8 cellular contexts compared by ENCODE assay signal in the genomic region with DNA sequence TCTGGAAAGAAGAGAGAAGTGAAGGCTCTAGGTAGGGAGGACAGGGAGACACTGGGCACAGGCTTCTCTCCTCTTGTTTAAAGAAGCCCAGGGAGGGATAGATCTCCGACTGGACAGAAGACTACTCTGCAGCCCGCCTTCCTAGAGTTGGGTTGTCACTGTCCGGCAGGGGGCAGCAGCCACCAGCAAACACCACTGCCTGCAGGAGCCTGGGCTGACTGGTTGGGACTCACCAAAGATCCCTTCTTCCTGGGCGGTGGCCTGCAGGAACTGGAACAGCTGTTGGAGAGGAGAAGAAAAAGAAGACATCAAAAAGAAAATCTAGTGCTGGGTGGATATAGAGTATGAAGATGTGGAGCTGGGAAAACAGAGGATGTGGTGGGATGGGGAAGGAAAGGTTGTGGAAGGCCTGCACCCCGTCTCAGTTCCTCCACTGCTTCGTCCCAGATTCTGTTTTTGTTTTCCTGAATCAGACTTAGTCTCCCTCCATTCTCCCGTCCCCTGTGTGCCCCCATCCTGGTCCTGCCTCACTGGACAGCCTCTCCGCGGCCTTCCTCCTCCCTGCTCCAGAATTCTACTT. TPM values are rescaled to one million over a fixed set of nuclear protein-coding genes. Genes with fewer than 3 reads are reported as not detected.
A peak's percentile ranks its signal among the peaks of the same experiment; 100 is the strongest.
DNase-seq lines count a peak whose midpoint lies in the region; ATAC-seq and TF ChIP-seq lines count a peak whose summit lies in the region.
"Not testable (repeated sequence)": the region's sequence is repeated elsewhere in the genome, so short reads cannot be mapped to it uniquely, and the experiment has no call there.

No MANE protein-coding gene starts in this region.

- H3K4me1 ChIP-seq in neural progenitor cell, suprapubic skin: not testable (repeated sequence)

- WGBS in suprapubic skin, result 53% methylated on average over 9 of the region's 9 CpGs

- H2AFZ ChIP-seq in neural progenitor cell (replicated peaks), result not testable (repeated sequence)

- H3K36me3 ChIP-seq in neural progenitor cell, suprapubic skin: not testable (repeated sequence)

- not testable (repeated sequence) for H3K79me2 ChIP-seq in neural progenitor cell (ENCODE audit: low read depth)

- H3K36me3 Mint-ChIP-seq in neural progenitor cell, result peaks cover 10% of the 10 kb centered on the region

- not testable (repeated sequence) for H3K9ac ChIP-seq in neural progenitor cell

- H3K4me3 Mint-ChIP-seq in neural progenitor cell, result not testable (repeated sequence)

- DNase-seq in GM10266 (ENCODE audit: extremely low spot score) (peak; percentile 51), NCI-H1105 treated with DMSO at 0.1 percent for 48 hours (lab: John Stamatoyannopoulos, UW) (peak; percentile 46), SKM-1 (lab: John Stamatoyannopoulos, UW; ENCODE audit: unreplicated experiment) (peak; percentile 9), fibroblast of the conjunctiva (ENCODE audit: low read depth) (peak; percentile 71), neural progenitor cell (ENCODE audit: low spot score) (peak; percentile 71), suprapubic skin (ENCODE audit: low spot score in 2 of 2) (peak; percentile 90 to 92)
- DNase-seq in activated gamma-delta T cell treated with anti-CD3 and anti-CD28 coated beads, Interleukin-2, amount 50 U/mL, for 16 hours (ENCODE audit: low read depth), result peak; percentile 28

- not testable (repeated sequence) for H4K20me1 ChIP-seq in neural progenitor cell (ENCODE audit: low read depth)

- not testable (repeated sequence) for H3K4me3 ChIP-seq in neural progenitor cell, suprapubic skin

- TF ChIP-seq CTCF in GM10266 (IDR thresholded peaks at IDR 0.05; ENCODE audit: control insufficient read depth, insufficient read depth, low read depth, missing control alignments) (peak; percentile 82), neural progenitor cell (IDR thresholded peaks at IDR 0.05) (peak; percentile 77), suprapubic skin (IDR thresholded peaks at IDR 0.05) (peak; percentile 79 to 80)

- not testable (repeated sequence) for H3K27ac ChIP-seq in neural progenitor cell, suprapubic skin

- not testable (repeated sequence) for H3F3A ChIP-seq in neural progenitor cell (ENCODE audit: low read depth)

- not testable (repeated sequence) for TF ChIP-seq EP300 in suprapubic skin (IDR thresholded peaks at IDR 0.05)

- H3K9me3 Mint-ChIP-seq in neural progenitor cell, result not testable (repeated sequence)

- ATAC-seq in HG02642 (IDR thresholded peaks at IDR 0.05; ENCODE audit: poor library complexity, unreplicated experiment), result peak; percentile 80

- H3K4me2 ChIP-seq in neural progenitor cell, result not testable (repeated sequence)

- not testable (repeated sequence) for H3K27me3 ChIP-seq in neural progenitor cell, suprapubic skin

- H3K4me1 Mint-ChIP-seq in neural progenitor cell, result not testable (repeated sequence)

- TF ChIP-seq POLR2A in suprapubic skin (IDR thresholded peaks at IDR 0.05), result not testable (repeated sequence)

- H3K27ac Mint-ChIP-seq in neural progenitor cell, result peak overlapping the region; percentile 54

- H3K9me3 ChIP-seq in neural progenitor cell (ENCODE audit: low read depth); suprapubic skin: not testable (repeated sequence)

- not testable (repeated sequence) for H3K27me3 Mint-ChIP-seq in neural progenitor cell (ENCODE audit: insufficient read depth, low read depth)

RNA-seq across cellular contexts. Expression of a gene that starts 11.6 kb away (rescaled TPM):
- total RNA-seq in neural progenitor cell (ENCODE audit: low replicate concordance) (36.4 and 37.0 TPM in 2 replicates), suprapubic skin (10 to 100 TPM; 16.4 to 52.5 (median 26.9) TPM)

Comparison
In these comparisons a context has a peak if more than half of its experiments do, and no peak if none do; other contexts are left out.
1. DNase-seq: peak in every context shown above with its lines; median percentile 91 in suprapubic skin; 71 in fibroblast of the conjunctiva; 71 in neural progenitor cell; 51 in GM10266; 46 in NCI-H1105 treated with DMSO at 0.1 percent for 48 hours; 28 in activated gamma-delta T cell treated with anti-CD3 and anti-CD28 coated beads, Interleukin-2, amount 50 U/mL, for 16 hours; 9 in SKM-1.